8 cellular contexts compared by ENCODE assay signal in genomic region chr21:33299181-33299752, GRCh38. TPM values are rescaled to one million over a fixed set of nuclear protein-coding genes. Genes with fewer than 3 reads are reported as not detected.
DNase-seq lines count a peak whose midpoint lies in the region; ATAC-seq, FAIRE-seq and TF ChIP-seq lines count a peak whose summit lies in the region.

No MANE protein-coding gene starts in this region.

- no peak for TF ChIP-seq EP300 in sigmoid colon (IDR thresholded peaks at IDR 0.05)

- H3K4me3 ChIP-seq in GM12865 (ENCODE audit: low read depth, low read length), result no peak overlapping the region
- H3K4me3 ChIP-seq in sigmoid colon, result no peak overlapping the region

- TF ChIP-seq CTCF in GM12865 (IDR thresholded peaks at IDR 0.05; ENCODE audit: insufficient read depth, low read depth, low read length, missing control alignments) (no peak), D721Med (IDR thresholded peaks at IDR 0.05; ENCODE audit: insufficient read depth, missing control alignments) (no peak), sigmoid colon (IDR thresholded peaks at IDR 0.05) (no peak)

- DNase-seq in GM12865 (ENCODE audit: low read depth) (peak; percentile 74), NOMO-1 treated with DMSO at 0.1 percent for 48 hours (lab: John Stamatoyannopoulos, UW; ENCODE audit: unreplicated experiment) (peak; percentile 75), D721Med (ENCODE audit: insufficient read length, low spot score) (no peak), sigmoid colon (no peak), AG20443 (ENCODE audit: low spot score) (no peak)
- DNase-seq in activated naive CD4-positive, alpha-beta T cell treated with anti-CD3 and anti-CD28 coated beads, Interleukin-2, amount 50 U/mL, for 16 hours, result peak; percentile 43
- DNase-seq in stimulated activated CD4-positive, alpha-beta T cell treated with anti-CD3 and anti-CD28 coated beads, Interleukin-1b, Interleukin-23, amount 100 ng/mL, for 48 hours, result peak; percentile 63

- no peaks in the 10 kb centered on the region for H3K27me3 ChIP-seq in sigmoid colon

- WGBS in sigmoid colon, 2 donors, result 33 to 50% methylated on average over 5 of the region's 5 CpGs

- intact Hi-C loops in sigmoid colon (cut with DNase I), result no loop called here

- no peaks in the 10 kb centered on the region for H3K9me3 ChIP-seq in sigmoid colon

- H3K4me1 ChIP-seq in sigmoid colon, result peaks cover 0 to 14% (median 2%) of the 10 kb centered on the region in 4 donors

- FAIRE-seq in D721Med (lab: Jason Lieb, UNC), result no peak

- TF ChIP-seq POLR2A in sigmoid colon (IDR thresholded peaks at IDR 0.05), result no peak

- H3K36me3 ChIP-seq in sigmoid colon, result peaks cover 4 to 22% (median 6%) of the 10 kb centered on the region in 4 donors

- peak; percentile 71 for ATAC-seq in GM21619 (IDR thresholded peaks at IDR 0.05; ENCODE audit: unreplicated experiment)

- no peak overlapping the region for H3K27ac ChIP-seq in sigmoid colon

RNA-seq across cellular contexts. Expression of gene IFNAR1, which starts 25.5 kb away (rescaled TPM):
- total RNA-seq in sigmoid colon, result 10 to 100 TPM; 23.5 to 32.6 (median 25.5) TPM
- polyA plus RNA-seq in sigmoid colon, result 10 to 100 TPM in 1 of 3 donors, 1 to 10 TPM in 2; 6.6 to 26.5 (median 7.9) TPM

RNA-seq across cellular contexts. Expression of gene IL10RB, which starts 33.1 kb away (rescaled TPM):
- 10 to 100 TPM; 15.0 to 26.2 (median 23.6) TPM for total RNA-seq in sigmoid colon
- polyA plus RNA-seq in sigmoid colon, result 10 to 100 TPM; 30.0 to 66.8 (median 34.4) TPM

Comparison
In these comparisons a context has a peak if more than half of its experiments do, and no peak if none do; other contexts are left out.
1. DNase-seq: peak in GM12865 (single experiment), NOMO-1 treated with DMSO at 0.1 percent for 48 hours (single experiment), activated naive CD4-positive, alpha-beta T cell treated with anti-CD3 and anti-CD28 coated beads, Interleukin-2, amount 50 U/mL, for 16 hours (single experiment) and stimulated activated CD4-positive, alpha-beta T cell treated with anti-CD3 and anti-CD28 coated beads, Interleukin-1b, Interleukin-23, amount 100 ng/mL, for 48 hours (single experiment); none in D721Med (single experiment), sigmoid colon (single experiment) and AG20443 (single experiment).